ENCODE assay signal across 21 cellular contexts in the genomic region with DNA sequence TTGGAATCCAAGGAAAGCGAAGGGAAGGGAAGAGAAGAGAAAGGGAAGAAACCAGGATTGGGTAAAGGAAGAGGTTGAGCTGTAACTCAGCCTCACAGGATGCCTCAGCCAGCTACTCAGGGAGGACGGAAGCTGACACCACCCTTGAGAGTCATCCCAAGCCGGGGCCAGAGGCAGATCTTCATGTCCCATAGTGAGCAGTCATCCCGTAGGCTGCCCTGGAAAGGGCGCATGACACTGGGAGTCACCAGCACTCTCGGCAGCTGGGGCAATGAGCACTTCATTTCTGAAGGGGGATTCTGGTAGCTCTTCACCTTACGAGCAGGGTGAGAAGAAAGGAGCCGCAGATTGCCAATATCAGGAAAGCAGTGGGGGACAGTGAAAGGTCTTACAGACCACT.
"Had no signal": no experiment of that assay in that cellular context is flagged by ENCODE, and none has a peak within 500 bp of the region (broad histone marks: within the 10 kb centered on the region; RNA-seq: fewer than 3 reads in every experiment).

No MANE protein-coding gene starts in this region.

- H3K9me3 Mint-ChIP-seq: stimulated activated naive CD8-positive, alpha-beta T cell treated with anti-CD3 and anti-CD28 coated beads, Interleukin-15, Interleukin-2, amounts not matched to agents 100 ng/mL and 50 ng/mL, for 24 hours had no signal

- H3K27me3 ChIP-seq: colonic mucosa, heart left ventricle, right atrium auricular region, upper lobe of left lung, vagina had no signal

- ATAC-seq: esophagus mucosa; heart left ventricle; left colon; left ventricle myocardium superior; naive thymus-derived CD4-positive, alpha-beta T cell had no signal

- H3K4me1 ChIP-seq: colonic mucosa, heart left ventricle, right atrium auricular region, tibial artery, upper lobe of left lung, vagina had no signal

- H3K27ac ChIP-seq: colonic mucosa, heart left ventricle, right atrium auricular region, tibial artery, upper lobe of left lung, vagina had no signal

- H3K9me3 ChIP-seq: colonic mucosa, right atrium auricular region, tibial artery, upper lobe of left lung, vagina had no signal

- H3K4me3 ChIP-seq: colonic mucosa, heart left ventricle, lung, right atrium auricular region, tibial artery, upper lobe of left lung, vagina had no signal

- H3K27ac Mint-ChIP-seq: immature natural killer cell; naive thymus-derived CD4-positive, alpha-beta T cell; nephron progenitor cell; stimulated activated naive CD8-positive, alpha-beta T cell treated with anti-CD3 and anti-CD28 coated beads, Interleukin-15, Interleukin-2, amounts not matched to agents 100 ng/mL and 50 ng/mL, for 24 hours had no signal

- H3K36me3 Mint-ChIP-seq: immature natural killer cell; naive thymus-derived CD4-positive, alpha-beta T cell had no signal

- DNase-seq: colonic mucosa; effector CD4-positive, alpha-beta T cell; heart left ventricle; hypothalamus; immature natural killer cell; kidney; left colon; left ventricle myocardium superior; mesendoderm; naive thymus-derived CD4-positive, alpha-beta T cell; nephron progenitor cell; small intestine; stimulated activated CD4-positive, alpha-beta T cell treated with anti-CD3 and anti-CD28 coated beads, Interleukin-12 subunit alpha, Interleukin-12 subunit beta, amount 100 ng/mL, for 4 hours; stimulated activated CD4-positive, alpha-beta T cell treated with anti-CD3 and anti-CD28 coated beads, Interleukin-2, amount 100 ng/mL, for 48 hours; tibial artery; upper lobe of left lung had no signal

- H3K4me1 Mint-ChIP-seq: immature natural killer cell; naive thymus-derived CD4-positive, alpha-beta T cell; nephron progenitor cell had no signal

- H3K4me3 Mint-ChIP-seq: immature natural killer cell; naive thymus-derived CD4-positive, alpha-beta T cell; nephron progenitor cell; stimulated activated naive CD8-positive, alpha-beta T cell treated with anti-CD3 and anti-CD28 coated beads, Interleukin-15, Interleukin-2, amounts not matched to agents 100 ng/mL and 50 ng/mL, for 24 hours had no signal

- H3K36me3 ChIP-seq: colonic mucosa, heart left ventricle, right atrium auricular region, tibial artery, upper lobe of left lung, vagina had no signal
